In genomic region chr21:27953328-27954045, GRCh38 we compare ENCODE assay signal across 24 cellular contexts.
DNase-seq lines count a peak whose midpoint lies in the region; ATAC-seq and TF ChIP-seq lines count a peak whose summit lies in the region.
"Had no signal": no experiment of that assay in that cellular context is flagged by ENCODE, and none has a peak within 500 bp of the region (broad histone marks: within the 10 kb centered on the region; RNA-seq: fewer than 3 reads in every experiment).

No MANE protein-coding gene starts in this region.

- no peaks in the 10 kb centered on the region for H3F3A ChIP-seq in SK-N-SH (replicated peaks; ENCODE audit: insufficient read depth)

- H3K4me1 ChIP-seq in SK-N-SH (ENCODE audit: control insufficient read depth in 1 of 2, insufficient read depth in 2 of 2, low read depth in 1 of 2, low read length in 1 of 2): no peaks in the 10 kb centered on the region
- no peaks in the 10 kb centered on the region for H3K4me1 ChIP-seq in A673 (ENCODE audit: insufficient read depth, low read length, poor library complexity, severe bottlenecking)
- H3K4me1 ChIP-seq: heart right ventricle, SJSA1 had no signal

- no peaks in the 10 kb centered on the region for H3K9me3 Mint-ChIP-seq in chondrocyte (ENCODE audit: low read depth)
- peaks cover 4% of the 10 kb centered on the region for H3K9me3 Mint-ChIP-seq in activated naive CD8-positive, alpha-beta T cell treated with anti-CD3 and anti-CD28 coated beads, Interleukin-2, amount 50 U/mL, for 24 hours
- H3K9me3 Mint-ChIP-seq: HFFc6 had no signal

- DNase-seq in SK-N-SH (no peak), SKM-1 (lab: John Stamatoyannopoulos, UW; ENCODE audit: unreplicated experiment) (peak; percentile 74), foreskin melanocyte (peak; percentile 70), A673 (ENCODE audit: low spot score) (no peak), chondrocyte (ENCODE audit: low spot score) (no peak)
- no peak for DNase-seq in activated effector memory CD4-positive, alpha-beta T cell treated with anti-CD3 and anti-CD28 coated beads, Interleukin-2, amount 50 U/mL, for 16 hours
- DNase-seq in activated naive CD8-positive, alpha-beta T cell treated with anti-CD3 and anti-CD28 coated beads, Interleukin-2, amount 50 U/mL, for 24 hours: no peak
- DNase-seq: 8988T; activated CD4-positive, alpha-beta T cell treated with anti-CD3 and anti-CD28 coated beads, Interleukin-2, amount 50 U/mL, for 4 hours; activated T-cell treated with anti-CD3 and anti-CD28 coated beads, Interleukin-2, amount 50 U/mL, for 1 hour; C1 segment of cervical spinal cord; DMS79 treated with DMSO at 0.1 percent for 48 hours; effector CD8-positive, alpha-beta T cell; heart right ventricle; HFFc6; islet precursor cell; NCI-H1694 treated with DMSO at 0.1 percent for 48 hours; stimulated activated naive CD4-positive, alpha-beta T cell treated with Interleukin-2 at 50 U/mL for 16 hours; T1000; trophoblast cell had no signal

- H3K27me3 Mint-ChIP-seq in chondrocyte (ENCODE audit: low read depth): peaks cover 2% of the 10 kb centered on the region
- H3K27me3 Mint-ChIP-seq in activated naive CD8-positive, alpha-beta T cell treated with anti-CD3 and anti-CD28 coated beads, Interleukin-2, amount 50 U/mL, for 24 hours: no peaks in the 10 kb centered on the region

- TF ChIP-seq EP300 in SK-N-SH (IDR thresholded peaks at IDR 0.05; ENCODE audit: borderline replicate concordance in 1 of 2, low read depth in 1 of 2, low read length in 1 of 2): no peak

- TF ChIP-seq RAD21 in SK-N-SH (IDR thresholded peaks at IDR 0.05; ENCODE audit: low read length): no peak

- ATAC-seq in SK-N-SH treated with all-trans-retinoic acid at 6 μM for 48 hours: no peak
- ATAC-seq in activated naive CD8-positive, alpha-beta T cell treated with anti-CD3 and anti-CD28 coated beads, Interleukin-2, amount 50 U/mL, for 24 hours: no peak
- ATAC-seq: activated naive CD4-positive, alpha-beta T cell treated with anti-CD3 and anti-CD28 coated beads, Interleukin-2, amount 50 U/mL, for 72 hours; heart right ventricle had no signal

- H3K79me2 ChIP-seq in SK-N-SH (ENCODE audit: insufficient read depth): no peaks in the 10 kb centered on the region

- H3K27ac Mint-ChIP-seq in chondrocyte (ENCODE audit: unreplicated experiment): no peak overlapping the region
- no peak overlapping the region for H3K27ac Mint-ChIP-seq in activated naive CD8-positive, alpha-beta T cell treated with anti-CD3 and anti-CD28 coated beads, Interleukin-2, amount 50 U/mL, for 24 hours
- H3K27ac Mint-ChIP-seq: activated naive CD4-positive, alpha-beta T cell treated with anti-CD3 and anti-CD28 coated beads, Interleukin-2, amount 50 U/mL, for 72 hours; HFFc6 had no signal

- H3K27me3 ChIP-seq in SK-N-SH (ENCODE audit: insufficient read depth) (no peaks in the 10 kb centered on the region), A673 (replicated peaks; ENCODE audit: insufficient read depth, low read depth, low read length, poor library complexity) (no peaks in the 10 kb centered on the region)
- H3K27me3 ChIP-seq: heart right ventricle had no signal

- 0 out of 2 replicates have a peak overlapping the region, but pooled peaks have one; percentile 41 for H2AFZ ChIP-seq in SK-N-SH (ENCODE audit: low read depth)

- intact Hi-C loops in A673 (cut with micrococcal nuclease; ENCODE audit: unreplicated experiment): no loop called here

- CTCF ChIA-PET in SK-N-SH (lab: Yijun Ruan, JAX) (interaction anchor here (0.6 to 0.8 kb wide), 2 partner anchors 13 to 24 kb away, joined by 3 read pairs; no protein-coding TSS in a partner anchor), A673 (lab: Charles Lee) (no interaction called here)

- no peaks in the 10 kb centered on the region for H3K36me3 Mint-ChIP-seq in chondrocyte (ENCODE audit: low read depth)
- H3K36me3 Mint-ChIP-seq in activated naive CD8-positive, alpha-beta T cell treated with anti-CD3 and anti-CD28 coated beads, Interleukin-2, amount 50 U/mL, for 24 hours (ENCODE audit: low read depth): no peaks in the 10 kb centered on the region
- H3K36me3 Mint-ChIP-seq: activated naive CD4-positive, alpha-beta T cell treated with anti-CD3 and anti-CD28 coated beads, Interleukin-2, amount 50 U/mL, for 72 hours had no signal

- H3K27ac ChIP-seq in SK-N-SH (ENCODE audit: low read depth in 2 of 2, low read length in 1 of 2) (no peak overlapping the region), A673 (ENCODE audit: low read depth, low read length, poor library complexity, severe bottlenecking) (no peak overlapping the region)
- H3K27ac ChIP-seq: heart right ventricle, SJSA1 had no signal

- no peak overlapping the region for H3K4me3 ChIP-seq in SK-N-SH (ENCODE audit: low read depth in 2 of 2, low read length in 1 of 2)
- H3K4me3 ChIP-seq in A673 (ENCODE audit: low read depth, low read length, poor library complexity, severe bottlenecking): no peak overlapping the region
- H3K4me3 ChIP-seq: heart right ventricle, SJSA1 had no signal

- TF ChIP-seq CTCF in SK-N-SH (IDR thresholded peaks at IDR 0.05) (no peak), A673 (conservative IDR thresholded peaks at IDR 0.05; ENCODE audit: low read depth, low read length) (no peak), chondrocyte (IDR thresholded peaks at IDR 0.05) (no peak)

- H3K9me2 ChIP-seq in SK-N-SH: no peaks in the 10 kb centered on the region

- H3K4me1 Mint-ChIP-seq in chondrocyte (ENCODE audit: low read depth): peaks cover 3% of the 10 kb centered on the region
- no peaks in the 10 kb centered on the region for H3K4me1 Mint-ChIP-seq in activated naive CD8-positive, alpha-beta T cell treated with anti-CD3 and anti-CD28 coated beads, Interleukin-2, amount 50 U/mL, for 24 hours

- no peak overlapping the region for H3K4me2 ChIP-seq in SK-N-SH

- H3K36me3 ChIP-seq in SK-N-SH (replicated peaks in 1 of 2; ENCODE audit: control insufficient read depth in 1 of 2, insufficient read depth in 2 of 2, low read length in 1 of 2) (no peaks in the 10 kb centered on the region), A673 (ENCODE audit: insufficient read depth, low read length, poor library complexity, severe bottlenecking) (no peaks in the 10 kb centered on the region)
- H3K36me3 ChIP-seq: heart right ventricle, SJSA1 had no signal

- no peak overlapping the region for H3K4me3 Mint-ChIP-seq in chondrocyte (ENCODE audit: unreplicated experiment)
- H3K4me3 Mint-ChIP-seq in activated naive CD8-positive, alpha-beta T cell treated with anti-CD3 and anti-CD28 coated beads, Interleukin-2, amount 50 U/mL, for 24 hours: no peak overlapping the region
- H3K4me3 Mint-ChIP-seq: HFFc6, neural crest cell had no signal

- no TSS peak for BruUV-seq in A673 (replicated peaks; lab: Mats Ljungman, UMichigan)

- no peaks in the 10 kb centered on the region for H4K20me1 ChIP-seq in SK-N-SH (ENCODE audit: insufficient read depth)

- POLR2A ChIA-PET in SK-N-SH (lab: Yijun Ruan, JAX) (no interaction called here), A673 (lab: Charles Lee; ENCODE audit: low non-redundant PET) (no interaction called here)

- H3K9me3 ChIP-seq in SK-N-SH: no peaks in the 10 kb centered on the region
- peaks cover 5% of the 10 kb centered on the region for H3K9me3 ChIP-seq in A673 (ENCODE audit: low read depth, low read length, poor library complexity, severe bottlenecking)
- H3K9me3 ChIP-seq: heart right ventricle, SJSA1 had no signal

- 90% methylated on average over 4 of the region's 4 CpGs for WGBS in SK-N-SH (ENCODE audit: low lambda C conversion rate)

- H3K9ac ChIP-seq in SK-N-SH: no peak overlapping the region

TF ChIP-seq in SK-N-SH, 30 proteins besides CTCF, POLR2A, EP300 and RAD21:
- TF ChIP-seq RCOR1 (IDR thresholded peaks at IDR 0.05; ENCODE audit: low read length): no peak

TF ChIP-seq in SK-N-SH treated with all-trans-retinoic acid at 6 μM for 48 hours, 23 proteins besides CTCF, POLR2A, EP300 and RAD21 (continues in another document):
- TF ChIP-seq OSR1 (CRISPR knock-in tag; IDR thresholded peaks at IDR 0.05) (no peak), CREB5 (CRISPR knock-in tag; IDR thresholded peaks at IDR 0.05; ENCODE audit: low read depth) (no peak), PPARA (CRISPR knock-in tag; IDR thresholded peaks at IDR 0.05; ENCODE audit: borderline replicate concordance) (no peak)
- TF ChIP-seq, protein P1, sequence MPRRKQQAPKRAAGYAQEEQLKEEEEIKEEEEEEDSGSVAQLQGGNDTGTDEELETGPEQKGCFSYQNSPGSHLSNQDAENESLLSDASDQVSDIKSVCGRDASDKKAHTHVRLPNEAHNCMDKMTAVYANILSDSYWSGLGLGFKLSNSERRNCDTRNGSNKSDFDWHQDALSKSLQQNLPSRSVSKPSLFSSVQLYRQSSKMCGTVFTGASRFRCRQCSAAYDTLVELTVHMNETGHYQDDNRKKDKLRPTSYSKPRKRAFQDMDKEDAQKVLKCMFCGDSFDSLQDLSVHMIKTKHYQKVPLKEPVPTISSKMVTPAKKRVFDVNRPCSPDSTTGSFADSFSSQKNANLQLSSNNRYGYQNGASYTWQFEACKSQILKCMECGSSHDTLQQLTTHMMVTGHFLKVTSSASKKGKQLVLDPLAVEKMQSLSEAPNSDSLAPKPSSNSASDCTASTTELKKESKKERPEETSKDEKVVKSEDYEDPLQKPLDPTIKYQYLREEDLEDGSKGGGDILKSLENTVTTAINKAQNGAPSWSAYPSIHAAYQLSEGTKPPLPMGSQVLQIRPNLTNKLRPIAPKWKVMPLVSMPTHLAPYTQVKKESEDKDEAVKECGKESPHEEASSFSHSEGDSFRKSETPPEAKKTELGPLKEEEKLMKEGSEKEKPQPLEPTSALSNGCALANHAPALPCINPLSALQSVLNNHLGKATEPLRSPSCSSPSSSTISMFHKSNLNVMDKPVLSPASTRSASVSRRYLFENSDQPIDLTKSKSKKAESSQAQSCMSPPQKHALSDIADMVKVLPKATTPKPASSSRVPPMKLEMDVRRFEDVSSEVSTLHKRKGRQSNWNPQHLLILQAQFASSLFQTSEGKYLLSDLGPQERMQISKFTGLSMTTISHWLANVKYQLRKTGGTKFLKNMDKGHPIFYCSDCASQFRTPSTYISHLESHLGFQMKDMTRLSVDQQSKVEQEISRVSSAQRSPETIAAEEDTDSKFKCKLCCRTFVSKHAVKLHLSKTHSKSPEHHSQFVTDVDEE (CRISPR knock-in tag; IDR thresholded peaks at IDR 0.05): no peak

Comparison
In these comparisons a context has a peak if more than half of its experiments do, and no peak if none do; other contexts are left out.
1. DNase-seq: peak in SKM-1 (single experiment) and foreskin melanocyte (single experiment); none in SK-N-SH (single experiment), activated effector memory CD4-positive, alpha-beta T cell treated with anti-CD3 and anti-CD28 coated beads, Interleukin-2, amount 50 U/mL, for 16 hours (single experiment), A673 (single experiment), chondrocyte (single experiment) and activated naive CD8-positive, alpha-beta T cell treated with anti-CD3 and anti-CD28 coated beads, Interleukin-2, amount 50 U/mL, for 24 hours (single experiment).